ENCODE assay signal across 1 cellular context in genomic region chr2:241753493-241753892, GRCh38.
TF ChIP-seq lines count a peak whose summit lies in the region.

No MANE protein-coding gene starts in this region.

TF ChIP-seq in H1, 55 proteins besides CTCF, POLR2A, EP300 and RAD21:
- TF ChIP-seq KDM4A (IDR thresholded peaks at IDR 0.05; ENCODE audit: low read depth, low read length, severe bottlenecking) (no peak), CHD1 (IDR thresholded peaks at IDR 0.05; ENCODE audit: low read depth, low read length) (no peak), NRF1 (IDR thresholded peaks at IDR 0.05; ENCODE audit: low read depth, low read length) (no peak), PHF8 (conservative IDR thresholded peaks at IDR 0.05; ENCODE audit: low read depth, low read length) (no peak), ASH2L (IDR thresholded peaks at IDR 0.05; ENCODE audit: low read length) (no peak), CREB1 (IDR thresholded peaks at IDR 0.05) (no peak), SIRT6 (IDR thresholded peaks at IDR 0.05; ENCODE audit: low read length) (no peak), EGR1 (IDR thresholded peaks at IDR 0.05; ENCODE audit: borderline replicate concordance, low read depth, low read length) (no peak), GABPA (IDR thresholded peaks at IDR 0.05; ENCODE audit: borderline replicate concordance, insufficient read depth, low read length) (no peak), JUND (IDR thresholded peaks at IDR 0.05; ENCODE audit: low read length) (no peak), SP1 (IDR thresholded peaks at IDR 0.05; ENCODE audit: low read depth, low read length) (no peak), KDM1A (IDR thresholded peaks at IDR 0.05; ENCODE audit: borderline replicate concordance, low read length) (no peak), SAP30 (IDR thresholded peaks at IDR 0.05; ENCODE audit: insufficient read depth, insufficient replicate concordance, low read length) (no peak), CEBPB (IDR thresholded peaks at IDR 0.05; ENCODE audit: low read depth, low read length) (no peak), HDAC2 (IDR thresholded peaks at IDR 0.05; ENCODE audit: borderline replicate concordance in 1 of 2, low read depth in 2 of 2, low read length in 2 of 2) (no peak), CTBP2 (IDR thresholded peaks at IDR 0.05; ENCODE audit: borderline replicate concordance, insufficient read depth, insufficient read length, low read length) (no peak), CBX5 (IDR thresholded peaks at IDR 0.05; ENCODE audit: low read depth, low read length) (no peak)
